8 cellular contexts compared by ENCODE assay signal in the genomic region with DNA sequence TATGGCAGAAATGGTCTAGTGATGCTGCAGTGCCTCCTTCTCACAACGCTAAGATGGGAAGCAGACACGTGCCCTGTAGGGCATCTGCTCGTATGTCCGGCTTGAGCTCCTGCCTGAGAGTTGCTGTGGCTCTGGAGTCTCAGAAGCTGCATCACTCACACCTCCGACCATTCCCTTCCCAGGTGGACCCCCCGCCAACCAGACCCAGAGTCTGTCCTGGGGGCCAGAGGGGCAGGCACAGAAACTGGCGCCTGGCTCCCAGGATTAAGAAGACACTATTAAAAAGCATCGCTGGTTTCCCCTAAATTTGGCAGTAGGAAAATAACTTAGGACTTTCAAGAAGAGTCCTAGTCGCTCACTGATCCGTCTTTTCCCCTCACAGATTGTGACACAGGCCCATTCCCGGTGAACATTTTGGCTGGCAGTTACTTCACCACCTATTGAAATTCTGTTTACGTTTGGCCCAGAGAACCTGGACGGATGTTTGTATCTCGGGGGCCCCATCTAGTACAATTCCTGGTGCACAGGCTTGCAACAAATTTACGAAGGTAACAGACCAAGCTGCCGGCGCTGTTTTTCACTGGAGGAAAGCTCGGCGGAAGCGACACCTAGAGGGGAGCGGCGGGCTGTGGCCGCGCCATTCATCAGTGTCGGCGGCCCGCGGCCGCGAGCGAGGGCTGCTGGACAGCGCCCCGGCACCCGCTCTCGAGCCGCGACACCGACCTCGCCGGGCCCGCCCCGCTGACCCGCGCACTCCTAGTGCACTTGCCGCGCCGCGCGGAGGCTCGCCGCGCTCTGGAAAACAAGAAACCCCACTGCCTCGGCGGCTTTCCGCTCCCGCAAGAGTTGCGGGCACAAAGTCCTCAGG. TPM values are rescaled to one million over a fixed set of nuclear protein-coding genes. Genes with fewer than 3 reads are reported as not detected.
DNase-seq lines count a peak whose midpoint lies in the region; ATAC-seq and TF ChIP-seq lines count a peak whose summit lies in the region.

No MANE protein-coding gene starts in this region.

- H3K4me3 Mint-ChIP-seq in activated T-cell treated with anti-CD3 and anti-CD28 coated beads, Interleukin-2, amount 50 U/mL, for 4 hours, result peak overlapping the region; percentile 69
- peak overlapping the region; percentile 73 for H3K4me3 Mint-ChIP-seq in nephron progenitor cell

- peaks cover 60% of the 10 kb centered on the region for H3K27me3 Mint-ChIP-seq in activated T-cell treated with anti-CD3 and anti-CD28 coated beads, Interleukin-2, amount 50 U/mL, for 4 hours (ENCODE audit: low read depth)
- peaks cover 92% of the 10 kb centered on the region for H3K27me3 Mint-ChIP-seq in nephron progenitor cell (ENCODE audit: low read depth, poor library complexity)

- H3K36me3 Mint-ChIP-seq in activated T-cell treated with anti-CD3 and anti-CD28 coated beads, Interleukin-2, amount 50 U/mL, for 4 hours (ENCODE audit: insufficient read depth), result no peaks in the 10 kb centered on the region
- no peaks in the 10 kb centered on the region for H3K36me3 Mint-ChIP-seq in nephron progenitor cell (ENCODE audit: low read depth)

- H3K9me3 Mint-ChIP-seq in activated T-cell treated with anti-CD3 and anti-CD28 coated beads, Interleukin-2, amount 50 U/mL, for 4 hours, result no peaks in the 10 kb centered on the region
- no peaks in the 10 kb centered on the region for H3K9me3 Mint-ChIP-seq in nephron progenitor cell

- H3K4me1 Mint-ChIP-seq in activated T-cell treated with anti-CD3 and anti-CD28 coated beads, Interleukin-2, amount 50 U/mL, for 4 hours (ENCODE audit: low read depth), result peaks cover 11% of the 10 kb centered on the region
- peaks cover 15% of the 10 kb centered on the region for H3K4me1 Mint-ChIP-seq in nephron progenitor cell

- no peak overlapping the region for H3K4me3 ChIP-seq in foreskin fibroblast (ENCODE audit: low read depth in 1 of 2, low read length in 2 of 2)

- DNase-seq in DMS79 treated with DMSO at 0.1 percent for 48 hours (lab: John Stamatoyannopoulos, UW) (peak; percentile 7), DMS79 (lab: John Stamatoyannopoulos, UW) (no peak), NCI-H146 (lab: John Stamatoyannopoulos, UW) (peak; percentile 44), foreskin fibroblast (peak; percentile 14 to 60), nephron progenitor cell (peak; percentile 88), NCI-H2107 (lab: John Stamatoyannopoulos, UW) (no peak), HT-29 (ENCODE audit: low spot score) (no peak)
- no peak for DNase-seq in activated T-cell treated with anti-CD3 and anti-CD28 coated beads, Interleukin-2, amount 50 U/mL, for 4 hours

- peak; percentile 56 to 70 for ATAC-seq in activated T-cell treated with anti-CD3 and anti-CD28 coated beads, Interleukin-2, amount 50 U/mL, for 4 hours

- no peak overlapping the region for H3K27ac Mint-ChIP-seq in nephron progenitor cell

- TF ChIP-seq CTCF in foreskin fibroblast (IDR thresholded peaks at IDR 0.05; ENCODE audit: low read depth, low read length) (peak; percentile 28), nephron progenitor cell (IDR thresholded peaks at IDR 0.05) (peak; percentile 39)

RNA-seq across cellular contexts. Expression of a gene that starts 1.6 kb away (rescaled TPM):
- 1 to 10 TPM in 1 of 3 donors, under 1 TPM in 2; 0.42 to 1.7 (median 0.46) TPM for total RNA-seq in activated T-cell treated with anti-CD3 and anti-CD28 coated beads, Interleukin-2, amount 50 U/mL, for 4 hours
- 0.33 TPM in 1 of 2 replicates, not detected in the other for total RNA-seq in HT-29 (2014; rRNA removed; shearing (Covaris generic))

Comparison
In these comparisons a context has a peak if more than half of its experiments do, and no peak if none do; other contexts are left out.
1. DNase-seq: peak in DMS79 treated with DMSO at 0.1 percent for 48 hours (single experiment), NCI-H146 (single experiment), foreskin fibroblast (2 of 2) and nephron progenitor cell (single experiment); none in DMS79 (single experiment), activated T-cell treated with anti-CD3 and anti-CD28 coated beads, Interleukin-2, amount 50 U/mL, for 4 hours (single experiment), NCI-H2107 (single experiment) and HT-29 (single experiment).